ENCODE assay signal across 18 cellular contexts in genomic region chr2:190546734-190547133, GRCh38. TPM values are rescaled to one million over a fixed set of nuclear protein-coding genes. Genes with fewer than 3 reads are reported as not detected.
A peak's percentile ranks its signal among the peaks of the same experiment; 100 is the strongest.
DNase-seq lines count a peak whose midpoint lies in the region; ATAC-seq, FAIRE-seq and TF ChIP-seq lines count a peak whose summit lies in the region.
"Had no signal": no experiment of that assay in that cellular context is flagged by ENCODE, and none has a peak within 500 bp of the region (broad histone marks: within the 10 kb centered on the region; RNA-seq: fewer than 3 reads in every experiment).

No MANE protein-coding gene starts in this region.

- H3K4me1 ChIP-seq in mammary epithelial cell (ENCODE audit: insufficient read depth, low read length) (peaks cover 23% of the 10 kb centered on the region), testis (no peaks in the 10 kb centered on the region)

- ATAC-seq in Right ventricle myocardium superior (ENCODE audit: poor library complexity) = no peak

- no peak overlapping the region for H3K27ac ChIP-seq in mammary epithelial cell (ENCODE audit: insufficient read depth, low read depth, low read length)
- H3K27ac ChIP-seq in brain microvascular endothelial cell = peak overlapping the region; percentile 90
- H3K27ac ChIP-seq in testis = peak overlapping the region; percentile 22 to 75
- H3K27ac ChIP-seq: 22Rv1, A549, GM23248 had no signal

- dilution Hi-C loops in mammary epithelial cell (cut with HindIII; ENCODE audit: low sequenced_read_pairs) = no loop called here

- no peaks in the 10 kb centered on the region for H3K79me2 ChIP-seq in mammary epithelial cell (ENCODE audit: insufficient read depth, low read length)

- BruUV-seq in MCF 10A (replicated peaks; lab: Mats Ljungman, UMichigan) = no TSS peak
- no TSS peak for BruUV-seq in mammary epithelial cell (replicated peaks; lab: Mats Ljungman, UMichigan)

- H4K20me1 ChIP-seq in mammary epithelial cell (ENCODE audit: insufficient read depth, low read length) = no peaks in the 10 kb centered on the region

- peaks cover 15% of the 10 kb centered on the region for H3K36me3 Mint-ChIP-seq in MCF 10A (ENCODE audit: insufficient read depth, unreplicated experiment)

- no peak for TF ChIP-seq POLR2A in testis (IDR thresholded peaks at IDR 0.05)

- peaks cover 4% of the 10 kb centered on the region for H3K9me3 Mint-ChIP-seq in MCF 10A (ENCODE audit: unreplicated experiment)

- FAIRE-seq in GM19239 (lab: Jason Lieb, UNC) = peak; percentile 68
- FAIRE-seq: A549, G401.6, GM12891 had no signal

- CTCF ChIA-PET in MCF 10A (lab: Yijun Ruan, JAX) (interaction anchor here (0.6 to 1.6 kb wide), 3 partner anchors 134 to 456 kb away, joined by 3 to 5 read pairs (median 3); no protein-coding TSS in a partner anchor), mammary epithelial cell (lab: Charles Lee; ENCODE audit: low non-redundant PET) (no interaction called here)

- TF ChIP-seq CTCF in MCF 10A (IDR thresholded peaks at IDR 0.05; ENCODE audit: unreplicated experiment) (no peak), mammary epithelial cell (conservative IDR thresholded peaks at IDR 0.05 in 1 of 2, IDR thresholded peaks at IDR 0.05 in 1 of 2; ENCODE audit: extremely low read depth in 1 of 2, insufficient read depth in 1 of 2, low read depth in 1 of 2, low read length in 2 of 2) (no peak), brain microvascular endothelial cell (IDR thresholded peaks at IDR 0.05; ENCODE audit: low read depth, low read length, missing control alignments) (no peak), testis (IDR thresholded peaks at IDR 0.05) (no peak)

- POLR2A ChIA-PET in MCF 10A (lab: Yijun Ruan, JAX) = interaction anchor here (0.7 to 14.8 kb wide), 7 partner anchors 9 to 105 kb away, joined by 3 to 227 read pairs (median 6); partner anchors contain the start of gene NEMP2

- H3K36me3 ChIP-seq in mammary epithelial cell (ENCODE audit: insufficient read depth, low read length) (no peaks in the 10 kb centered on the region), brain microvascular endothelial cell (replicated peaks) (no peaks in the 10 kb centered on the region), testis (ENCODE audit: low read depth, missing control alignments) (no peaks in the 10 kb centered on the region)

- H3K27me3 ChIP-seq in mammary epithelial cell (ENCODE audit: insufficient read depth, low read length) (no peaks in the 10 kb centered on the region), brain microvascular endothelial cell (replicated peaks) (no peaks in the 10 kb centered on the region), testis (no peaks in the 10 kb centered on the region)

- WGBS in mammary epithelial cell (ENCODE audit: low coverage, missing lambda C conversion rate) = 82% methylated on average over 3 of the region's 3 CpGs
- WGBS in testis, 2 donors = 69 to 89% methylated on average over 3 of the region's 3 CpGs

- H3K27me3 Mint-ChIP-seq in MCF 10A (ENCODE audit: insufficient read depth, unreplicated experiment) = no peaks in the 10 kb centered on the region
- H3K27me3 Mint-ChIP-seq: CD4-positive, CD25-positive, alpha-beta regulatory T cell had no signal

- intact Hi-C loops in MCF 10A (cut with micrococcal nuclease) = no loop called here
- intact Hi-C loops in mammary epithelial cell (cut with micrococcal nuclease) = no loop called here
- intact Hi-C loops in testis (cut with DNase I; ENCODE audit: low total_unique reads) = no loop called here
- intact Hi-C loops in Right ventricle myocardium superior (cut with DNase I) = no loop called here

- in situ Hi-C loops in mammary epithelial cell (cut with MboI; ENCODE audit: low sequenced_read_pairs in 2 of 2) (no loop called here), brain microvascular endothelial cell (cut with HindIII; ENCODE audit: low pct_ligation_motif_present, low sequenced_read_pairs) (no loop called here), ACHN (cut with HindIII; ENCODE audit: low pct_ligation_motif_present, low pct_unique_long_range_greater_than_20kb, low sequenced_read_pairs) (no loop called here)

- no peak overlapping the region for H2AFZ ChIP-seq in mammary epithelial cell (ENCODE audit: low read depth, low read length)
- H2AFZ ChIP-seq: GM23248 had no signal

- no peak overlapping the region for H3K9ac ChIP-seq in mammary epithelial cell (ENCODE audit: insufficient read depth, low read length)
- H3K9ac ChIP-seq: GM23248 had no signal

- H3K4me2 ChIP-seq in mammary epithelial cell (ENCODE audit: insufficient read depth, low read depth, low read length) = no peak overlapping the region

- H3K9me3 ChIP-seq in mammary epithelial cell (replicated peaks; ENCODE audit: insufficient read depth, low read length) = peaks cover 2% of the 10 kb centered on the region
- no peaks in the 10 kb centered on the region for H3K9me3 ChIP-seq in testis

- DNase-seq in MCF 10A (ENCODE audit: unreplicated experiment) (no peak), mammary epithelial cell (no peak), GM19239 (ENCODE audit: insufficient read length, low spot score) (no peak), brain microvascular endothelial cell (no peak), testis (no peak), ACHN (no peak), Right ventricle myocardium superior (no peak)
- DNase-seq in activated effector memory CD4-positive, alpha-beta T cell treated with Interleukin-2 at 50 U/mL for 16 hours = no peak
- DNase-seq: C1 segment of cervical spinal cord; CD4-positive, CD25-positive, alpha-beta regulatory T cell; CD8-positive, alpha-beta memory T cell; COR-L47; GM23248; HCEC 1CT had no signal

- H3K4me1 Mint-ChIP-seq in MCF 10A (ENCODE audit: insufficient read depth, unreplicated experiment) = peaks cover 34% of the 10 kb centered on the region

- peak overlapping the region; percentile 94 for H3K27ac Mint-ChIP-seq in MCF 10A (ENCODE audit: low read depth, unreplicated experiment)
- H3K27ac Mint-ChIP-seq: CD4-positive, CD25-positive, alpha-beta regulatory T cell had no signal

- H3K4me3 Mint-ChIP-seq in MCF 10A (ENCODE audit: unreplicated experiment) = no peak overlapping the region
- H3K4me3 Mint-ChIP-seq: CD4-positive, CD25-positive, alpha-beta regulatory T cell; CD8-positive, alpha-beta memory T cell had no signal

- no peak overlapping the region for H3K4me3 ChIP-seq in mammary epithelial cell (replicated peaks in 1 of 3; ENCODE audit: insufficient read depth in 1 of 3, low read depth in 2 of 3, low read length in 3 of 3)
- no peak overlapping the region for H3K4me3 ChIP-seq in brain microvascular endothelial cell (ENCODE audit: low read depth, low read length)
- H3K4me3 ChIP-seq in testis = no peak overlapping the region
- H3K4me3 ChIP-seq: A549, GM23248 had no signal

RNA-seq across cellular contexts. Expression of gene NEMP2, which starts 12.2 kb away (rescaled TPM):
- total RNA-seq in MCF 10A (2022) = 34.2 and 46.0 TPM in 2 replicates
- 1 to 10 TPM; 5.0 to 6.0 TPM for total RNA-seq in mammary epithelial cell
- polyA plus RNA-seq in mammary epithelial cell = 3.1 TPM
- 11.3 TPM for polyA minus RNA-seq in mammary epithelial cell
- total RNA-seq in testis = 10 to 100 TPM in 1 of 2 donors, 1 to 10 TPM in 1; 8.1 to 16.8 TPM
- 32.0 TPM for polyA plus RNA-seq in testis (ENCODE audit: insufficient read depth, low read depth, low replicate concordance)
- total RNA-seq in Right ventricle myocardium superior = 1.7 TPM
